Comparison of ENCODE assay signal across 20 cellular contexts in genomic region chr3:63413523-63413922, GRCh38.
"Had no signal": no experiment of that assay in that cellular context is flagged by ENCODE, and none has a peak within 500 bp of the region (broad histone marks: within the 10 kb centered on the region; RNA-seq: fewer than 3 reads in every experiment).

No MANE protein-coding gene starts in this region.

- H3K4me1 Mint-ChIP-seq: activated naive CD8-positive, alpha-beta T cell treated with anti-CD3 and anti-CD28 coated beads for 36 hours; stimulated activated memory B cell treated with anti-CD40 and anti-IgM and Interleukin-4, amounts not matched to agents 10 μg/mL and 1 μg/mL and 100 μg/mL, for 72 hours had no signal

- H3K9me3 Mint-ChIP-seq: activated naive CD8-positive, alpha-beta T cell treated with anti-CD3 and anti-CD28 coated beads for 36 hours; stimulated activated memory B cell treated with anti-CD40 and anti-IgM and Interleukin-4, amounts not matched to agents 10 μg/mL and 1 μg/mL and 100 μg/mL, for 72 hours had no signal

- H3K27ac Mint-ChIP-seq: activated naive CD8-positive, alpha-beta T cell treated with anti-CD3 and anti-CD28 coated beads for 36 hours; natural killer cell treated with Interleukin-12 subunit alpha and Interleukin-12 subunit beta and Interleukin-15 and Interleukin-18, amount 100 ng/mL, for 72 hours; stimulated activated memory B cell treated with anti-CD40 and anti-IgM and Interleukin-4, amounts not matched to agents 10 μg/mL and 1 μg/mL and 100 μg/mL, for 72 hours had no signal

- H3K4me1 ChIP-seq: foreskin keratinocyte, lower lobe of right lung, pancreas, right lobe of liver, stomach, suprapubic skin, tibial nerve had no signal

- H3K4me3 ChIP-seq: lower lobe of right lung, pancreas, right lobe of liver, smooth muscle cell, stomach, suprapubic skin, tibial nerve had no signal

- H3K27me3 Mint-ChIP-seq: activated naive CD8-positive, alpha-beta T cell treated with anti-CD3 and anti-CD28 coated beads for 36 hours; natural killer cell treated with Interleukin-12 subunit alpha and Interleukin-12 subunit beta and Interleukin-15 and Interleukin-18, amount 100 ng/mL, for 72 hours; stimulated activated memory B cell treated with anti-CD40 and anti-IgM and Interleukin-4, amounts not matched to agents 10 μg/mL and 1 μg/mL and 100 μg/mL, for 72 hours had no signal

- H3K27ac ChIP-seq: foreskin keratinocyte, lower lobe of right lung, pancreas, right lobe of liver, stomach, suprapubic skin, tibial nerve had no signal

- H3K27me3 ChIP-seq: pancreas, right lobe of liver, stomach, suprapubic skin, tibial nerve had no signal

- H3K36me3 Mint-ChIP-seq: activated naive CD8-positive, alpha-beta T cell treated with anti-CD3 and anti-CD28 coated beads for 36 hours; natural killer cell treated with Interleukin-12 subunit alpha and Interleukin-12 subunit beta and Interleukin-15 and Interleukin-18, amount 100 ng/mL, for 72 hours; stimulated activated memory B cell treated with anti-CD40 and anti-IgM and Interleukin-4, amounts not matched to agents 10 μg/mL and 1 μg/mL and 100 μg/mL, for 72 hours had no signal

- DNase-seq: activated CD4-positive, alpha-beta T cell treated with anti-CD3 and anti-CD28 coated beads for 4 hours; activated CD4-positive, alpha-beta T cell treated with anti-CD3 and anti-CD28 coated beads, Interleukin-2, amount 50 U/mL, for 48 hours; activated CD4-positive, CD25-positive, alpha-beta regulatory T cell; activated CD8-positive, alpha-beta memory T cell treated with anti-CD3 and anti-CD28 coated beads, Interleukin-2, amount 50 U/mL, for 48 hours; activated naive CD4-positive, alpha-beta T cell treated with Interleukin-2 at 50 U/mL for 16 hours; activated naive CD8-positive, alpha-beta T cell treated with anti-CD3 and anti-CD28 coated beads for 36 hours; activated T-cell treated with anti-CD3 and anti-CD28 coated beads, Interleukin-2, amount 50 U/mL, for 48 hours; cortex of kidney; foreskin keratinocyte; lower lobe of right lung; pancreas; right lobe of liver; stimulated activated CD4-positive, alpha-beta T cell treated with anti-CD3 and anti-CD28 coated beads, Interleukin-15, amount 100 ng/mL, for 24 hours; stomach; T1000 had no signal

- H3K36me3 ChIP-seq: lower lobe of right lung, pancreas, right lobe of liver, stomach, suprapubic skin, tibial nerve had no signal

- H3K9me3 ChIP-seq: lower lobe of right lung, pancreas, right lobe of liver, stomach, suprapubic skin, tibial nerve had no signal

- H3K4me2 ChIP-seq: smooth muscle cell had no signal

- H3K4me3 Mint-ChIP-seq: activated naive CD8-positive, alpha-beta T cell treated with anti-CD3 and anti-CD28 coated beads for 36 hours; natural killer cell treated with Interleukin-12 subunit alpha and Interleukin-12 subunit beta and Interleukin-15 and Interleukin-18, amount 100 ng/mL, for 72 hours; stimulated activated memory B cell treated with anti-CD40 and anti-IgM and Interleukin-4, amounts not matched to agents 10 μg/mL and 1 μg/mL and 100 μg/mL, for 72 hours had no signal

- ATAC-seq: foreskin keratinocyte; lower lobe of right lung; natural killer cell treated with Interleukin-12 subunit alpha and Interleukin-12 subunit beta and Interleukin-15 and Interleukin-18, amount 100 ng/mL, for 72 hours; pancreas; right lobe of liver; stimulated activated memory B cell treated with anti-CD40 and anti-IgM and Interleukin-4, amounts not matched to agents 10 μg/mL and 1 μg/mL and 100 μg/mL, for 72 hours had no signal
